8 cellular contexts compared by ENCODE assay signal in the genomic region with DNA sequence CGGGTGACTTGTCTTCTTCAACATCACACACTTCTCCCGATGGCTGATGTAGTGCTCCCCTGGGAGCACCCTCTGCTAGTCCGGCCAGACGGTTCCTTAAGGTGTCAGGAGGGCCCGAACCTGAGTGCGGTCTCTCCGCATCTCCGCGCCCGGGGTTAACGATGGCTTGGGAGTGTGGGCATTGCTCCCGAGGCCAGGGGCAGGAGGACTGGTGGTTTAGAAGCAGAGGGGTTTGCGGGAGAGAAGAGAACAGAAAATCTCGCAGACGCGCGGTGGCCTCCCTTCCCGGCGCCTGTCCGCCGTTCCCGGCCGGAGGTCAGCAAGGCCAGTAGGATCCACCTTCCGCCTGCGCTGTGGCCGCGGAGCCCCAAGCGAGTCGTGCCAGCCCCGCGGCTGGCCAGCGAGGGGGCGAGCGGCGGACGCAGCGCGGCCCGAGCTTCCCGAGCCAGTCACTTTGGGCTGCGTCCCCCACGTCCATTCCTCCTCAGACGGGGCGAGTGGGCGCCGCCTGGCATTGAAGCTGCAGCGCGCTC. TPM values are rescaled to one million over a fixed set of nuclear protein-coding genes. Genes with fewer than 3 reads are reported as not detected.
DNase-seq lines count a peak whose midpoint lies in the region; ATAC-seq lines count a peak whose summit lies in the region.

No MANE protein-coding gene starts in this region.

- no peaks in the 10 kb centered on the region for H3K36me3 Mint-ChIP-seq in activated CD4-positive, alpha-beta T cell treated with anti-CD3 and anti-CD28 coated beads, Interleukin-2, amount 10 ng/mL, durations not matched to agents 24 days and 14 days (ENCODE audit: low read depth)

- no peak overlapping the region for H3K27ac Mint-ChIP-seq in activated CD4-positive, alpha-beta T cell treated with anti-CD3 and anti-CD28 coated beads, Interleukin-2, amount 10 ng/mL, durations not matched to agents 24 days and 14 days

- peak; percentile 30 for ATAC-seq in stimulated activated naive CD8-positive, alpha-beta T cell treated with anti-CD3 and anti-CD28 coated beads, Interleukin-15, Interleukin-2, amounts not matched to agents 100 U/mL and 50 U/mL, for 24 hours
- no peak for ATAC-seq in GM19452 (IDR thresholded peaks at IDR 0.05; ENCODE audit: unreplicated experiment)

- DNase-seq in activated CD4-positive, alpha-beta T cell treated with anti-CD3 and anti-CD28 coated beads, Interleukin-2, amount 10 ng/mL, durations not matched to agents 24 days and 14 days = no peak
- DNase-seq in activated CD4-positive, alpha-beta T cell treated with anti-CD3 and anti-CD28 coated beads, Interleukin-2, amount 50 U/mL, for 4 hours = no peak
- peak; percentile 62 for DNase-seq in astrocyte of the hippocampus (ENCODE audit: low read depth, low spot score)
- DNase-seq in iPS-NIHi11 (ENCODE audit: low spot score) = peak; percentile 26
- DNase-seq in stimulated activated naive CD8-positive, alpha-beta T cell treated with anti-CD3 and anti-CD28 coated beads, Interleukin-15, Interleukin-2, amounts not matched to agents 100 U/mL and 50 U/mL, for 24 hours = peak; percentile 9
- DNase-seq in CD1c-positive myeloid dendritic cell (ENCODE audit: extremely low spot score) = no peak
- no peak for DNase-seq in activated effector memory CD4-positive, alpha-beta T cell treated with anti-CD3 and anti-CD28 coated beads, Interleukin-2, amount 50 U/mL, for 16 hours

- intact Hi-C loops in activated CD4-positive, alpha-beta T cell treated with anti-CD3 and anti-CD28 coated beads, Interleukin-2, amount 10 ng/mL, durations not matched to agents 24 days and 14 days (cut with micrococcal nuclease) = loop anchor here (2.0 to 10.0 kb wide), 4 partner anchors 23 to 759 kb away; partner anchors contain the start of genes LVRN and SEMA6A

- H3K4me1 Mint-ChIP-seq in activated CD4-positive, alpha-beta T cell treated with anti-CD3 and anti-CD28 coated beads, Interleukin-2, amount 10 ng/mL, durations not matched to agents 24 days and 14 days = peaks cover 27% of the 10 kb centered on the region

- H3K27me3 Mint-ChIP-seq in activated CD4-positive, alpha-beta T cell treated with anti-CD3 and anti-CD28 coated beads, Interleukin-2, amount 10 ng/mL, durations not matched to agents 24 days and 14 days = peaks cover 79% of the 10 kb centered on the region

- H3K4me3 Mint-ChIP-seq in activated CD4-positive, alpha-beta T cell treated with anti-CD3 and anti-CD28 coated beads, Interleukin-2, amount 10 ng/mL, durations not matched to agents 24 days and 14 days = peak overlapping the region; percentile 78

- no peaks in the 10 kb centered on the region for H3K9me3 Mint-ChIP-seq in activated CD4-positive, alpha-beta T cell treated with anti-CD3 and anti-CD28 coated beads, Interleukin-2, amount 10 ng/mL, durations not matched to agents 24 days and 14 days

RNA-seq across cellular contexts. Expression of gene CDO1, which starts 0.7 kb away (rescaled TPM):
- total RNA-seq in activated CD4-positive, alpha-beta T cell treated with anti-CD3 and anti-CD28 coated beads, Interleukin-2, amount 10 ng/mL, durations not matched to agents 24 days and 14 days = 0.45 and 0.82 TPM in 2 replicates

RNA-seq across cellular contexts. Expression of gene ATG12, which starts 25.6 kb away (rescaled TPM):
- total RNA-seq in activated CD4-positive, alpha-beta T cell treated with anti-CD3 and anti-CD28 coated beads, Interleukin-2, amount 10 ng/mL, durations not matched to agents 24 days and 14 days = 31.7 and 37.0 TPM in 2 replicates

RNA-seq across cellular contexts. Expression of gene AP3S1, which starts 26.0 kb away (rescaled TPM):
- total RNA-seq in activated CD4-positive, alpha-beta T cell treated with anti-CD3 and anti-CD28 coated beads, Interleukin-2, amount 10 ng/mL, durations not matched to agents 24 days and 14 days = 64.6 and 72.8 TPM in 2 replicates

Comparison
In these comparisons a context has a peak if more than half of its experiments do, and no peak if none do; other contexts are left out.
1. DNase-seq: peak in astrocyte of the hippocampus (single experiment), iPS-NIHi11 (single experiment) and stimulated activated naive CD8-positive, alpha-beta T cell treated with anti-CD3 and anti-CD28 coated beads, Interleukin-15, Interleukin-2, amounts not matched to agents 100 U/mL and 50 U/mL, for 24 hours (single experiment); none in activated CD4-positive, alpha-beta T cell treated with anti-CD3 and anti-CD28 coated beads, Interleukin-2, amount 10 ng/mL, durations not matched to agents 24 days and 14 days (single experiment), activated CD4-positive, alpha-beta T cell treated with anti-CD3 and anti-CD28 coated beads, Interleukin-2, amount 50 U/mL, for 4 hours (0 of 2), CD1c-positive myeloid dendritic cell (single experiment) and activated effector memory CD4-positive, alpha-beta T cell treated with anti-CD3 and anti-CD28 coated beads, Interleukin-2, amount 50 U/mL, for 16 hours (single experiment).